13 cellular contexts compared by ENCODE assay signal in the genomic region with DNA sequence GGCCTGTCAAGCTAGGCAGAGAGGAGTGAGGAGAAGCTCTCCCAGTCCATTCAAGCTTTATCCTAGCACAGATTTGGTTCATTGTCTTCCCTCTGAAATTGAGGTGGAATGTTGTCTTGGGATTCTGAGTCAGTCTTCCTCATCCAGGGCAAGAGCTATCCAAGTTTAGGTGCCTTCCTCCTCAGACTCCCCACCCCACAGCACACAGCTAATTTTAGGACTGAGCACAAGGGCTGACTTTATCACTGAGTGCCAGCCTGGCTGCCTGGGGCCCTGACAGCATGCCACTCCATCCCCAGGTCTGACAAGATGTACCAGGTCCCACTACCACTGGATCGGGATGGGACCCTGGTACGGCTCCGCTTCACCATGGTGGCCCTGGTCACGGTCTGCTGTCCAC.
"Had no signal": no experiment of that assay in that cellular context is flagged by ENCODE, and none has a peak within 500 bp of the region (broad histone marks: within the 10 kb centered on the region; RNA-seq: fewer than 3 reads in every experiment).

No MANE protein-coding gene starts in this region.

- H3K27ac ChIP-seq: foreskin keratinocyte, right lobe of liver, upper lobe of left lung had no signal

- H3K36me3 ChIP-seq: right lobe of liver, upper lobe of left lung had no signal

- H3K4me1 ChIP-seq: foreskin keratinocyte had no signal

- ATAC-seq: esophagus mucosa; foreskin keratinocyte; naive thymus-derived CD8-positive, alpha-beta T cell; right lobe of liver; stimulated activated naive CD8-positive, alpha-beta T cell treated with anti-CD3 and anti-CD28 coated beads, Interleukin-15, amount 100 ng/mL, for 72 hours; WTC11 had no signal

- H3K27me3 ChIP-seq: foreskin keratinocyte, right lobe of liver, upper lobe of left lung had no signal

- H3K4me3 ChIP-seq: right lobe of liver, upper lobe of left lung had no signal

- DNase-seq: activated CD4-positive, alpha-beta T cell treated with anti-CD3 and anti-CD28 coated beads for 48 hours; activated CD8-positive, alpha-beta memory T cell treated with anti-CD3 and anti-CD28 coated beads for 24 hours; activated gamma-delta T cell treated with Interleukin-2 at 50 U/mL for 16 hours; amniotic stem cell; foreskin keratinocyte; left cardiac atrium; naive thymus-derived CD8-positive, alpha-beta T cell; right lobe of liver; stimulated activated CD4-positive, alpha-beta T cell treated with anti-CD3 and anti-CD28 coated beads, Interleukin-1b, Interleukin-23, amount 100 ng/mL, for 48 hours; stimulated activated naive CD8-positive, alpha-beta T cell treated with anti-CD3 and anti-CD28 coated beads, Interleukin-15, amount 100 ng/mL, for 72 hours; upper lobe of left lung had no signal

- H3K9me3 ChIP-seq: right lobe of liver, upper lobe of left lung had no signal
